ENCODE assay signal across 1 cellular context in genomic region chr6:69705954-69706353, GRCh38.
TF ChIP-seq lines count a peak whose summit lies in the region.

No MANE protein-coding gene starts in this region.

TF ChIP-seq in K562, 482 proteins besides CTCF, POLR2A, EP300 and RAD21:
- TF ChIP-seq PKNOX1 (IDR thresholded peaks at IDR 0.05) = peak; percentile 13; the same call in 1 of the 2 replicates
- TF ChIP-seq PTTG1 (tag; IDR thresholded peaks at IDR 0.05; ENCODE audit: low read depth) = no peak
